In genomic region chr4:76987153-76987562, GRCh38 we compare ENCODE assay signal across 12 cellular contexts. TPM values are rescaled to one million over a fixed set of nuclear protein-coding genes. Genes with fewer than 3 reads are reported as not detected.
DNase-seq lines count a peak whose midpoint lies in the region; ATAC-seq, FAIRE-seq and TF ChIP-seq lines count a peak whose summit lies in the region.
"Had no signal": no experiment of that assay in that cellular context is flagged by ENCODE, and none has a peak within 500 bp of the region (broad histone marks: within the 10 kb centered on the region; RNA-seq: fewer than 3 reads in every experiment).

No MANE protein-coding gene starts in this region.

- H3K9ac ChIP-seq in mammary epithelial cell (ENCODE audit: insufficient read depth, low read length), result no peak overlapping the region

- peak overlapping the region; percentile 2 to 41 for H3K27ac ChIP-seq in breast epithelium
- no peak overlapping the region for H3K27ac ChIP-seq in mammary epithelial cell (ENCODE audit: insufficient read depth, low read depth, low read length)
- H3K27ac ChIP-seq in upper lobe of left lung, result peak overlapping the region in 3 of 4 donors; percentile 9 to 61 (median 42)
- H3K27ac ChIP-seq: A549 had no signal

- no peak overlapping the region for H3K4me3 ChIP-seq in breast epithelium
- no peak overlapping the region for H3K4me3 ChIP-seq in mammary epithelial cell (replicated peaks in 1 of 3; ENCODE audit: insufficient read depth in 1 of 3, low read depth in 2 of 3, low read length in 3 of 3)
- no peak overlapping the region for H3K4me3 ChIP-seq in upper lobe of left lung
- H3K4me3 ChIP-seq: A549 had no signal

- H3K27me3 ChIP-seq in breast epithelium (no peaks in the 10 kb centered on the region), mammary epithelial cell (ENCODE audit: insufficient read depth, low read length) (no peaks in the 10 kb centered on the region), upper lobe of left lung (no peaks in the 10 kb centered on the region)

- H3K4me3 Mint-ChIP-seq in brain (peak overlapping the region in 2 of 5 experiments; percentile 26 to 39), endothelial cell (ENCODE audit: unreplicated experiment) (no peak overlapping the region)
- H3K4me3 Mint-ChIP-seq: neural crest cell had no signal

- in situ Hi-C loops in mammary epithelial cell (cut with MboI; ENCODE audit: low sequenced_read_pairs in 2 of 2), result no loop called here

- CTCF ChIA-PET in mammary epithelial cell (lab: Charles Lee; ENCODE audit: low non-redundant PET), result no interaction called here

- H4K20me1 ChIP-seq in mammary epithelial cell (ENCODE audit: insufficient read depth, low read length), result no peaks in the 10 kb centered on the region

- H3K4me1 ChIP-seq in breast epithelium, result peaks cover 0 to 4% of the 10 kb centered on the region in 2 donors
- peaks cover 33% of the 10 kb centered on the region for H3K4me1 ChIP-seq in mammary epithelial cell (ENCODE audit: insufficient read depth, low read length)
- H3K4me1 ChIP-seq in upper lobe of left lung, result peaks cover 27 to 58% (median 37%) of the 10 kb centered on the region in 4 donors
- H3K4me1 ChIP-seq: A549 had no signal

- FAIRE-seq in RCC 7860 (lab: Jason Lieb, UNC), result no peak
- FAIRE-seq: A549 had no signal

- DNase-seq in breast epithelium (ENCODE audit: low spot score in 2 of 2) (no peak), mammary epithelial cell (no peak), iris pigment epithelial cell (ENCODE audit: low read depth) (peak; percentile 99), upper lobe of left lung (no peak), endothelial cell (ENCODE audit: low spot score) (no peak), NCI-H146 treated with DMSO at 0.1 percent for 48 hours (lab: John Stamatoyannopoulos, UW; ENCODE audit: unreplicated experiment) (no peak), RCC 7860 (ENCODE audit: low spot score) (no peak)
- DNase-seq: activated naive CD4-positive, alpha-beta T cell treated with Interleukin-2 at 50 U/mL for 16 hours had no signal

- H3K4me1 Mint-ChIP-seq in brain (peaks cover 69% of the 10 kb centered on the region), endothelial cell (ENCODE audit: unreplicated experiment) (peaks cover 57% of the 10 kb centered on the region)

- H3K36me3 Mint-ChIP-seq in brain (peaks cover 55% of the 10 kb centered on the region), endothelial cell (ENCODE audit: low read depth, unreplicated experiment) (peaks cover 19% of the 10 kb centered on the region)

- peaks cover 98% of the 10 kb centered on the region for H3K79me2 ChIP-seq in mammary epithelial cell (ENCODE audit: insufficient read depth, low read length)

- H3K36me3 ChIP-seq in breast epithelium (no peaks in the 10 kb centered on the region), mammary epithelial cell (ENCODE audit: insufficient read depth, low read length) (peaks cover 2% of the 10 kb centered on the region), upper lobe of left lung (no peaks in the 10 kb centered on the region)

- H3K9me3 ChIP-seq in breast epithelium, result no peaks in the 10 kb centered on the region
- H3K9me3 ChIP-seq in mammary epithelial cell (replicated peaks; ENCODE audit: insufficient read depth, low read length), result no peaks in the 10 kb centered on the region
- no peaks in the 10 kb centered on the region for H3K9me3 ChIP-seq in upper lobe of left lung
- H3K9me3 ChIP-seq: A549 had no signal

- 100% methylated on average over 4 of the region's 4 CpGs for WGBS in mammary epithelial cell (ENCODE audit: low coverage, missing lambda C conversion rate)
- whole genome bisulfite sequencing in upper lobe of left lung, 2 donors, result 71 to 76% methylated on average over 4 of the region's 4 CpGs

- no TSS peak for BruUV-seq in mammary epithelial cell (replicated peaks; lab: Mats Ljungman, UMichigan)

- H3K9me3 Mint-ChIP-seq in brain (peaks cover 4 to 16% (median 8%) of the 10 kb centered on the region in 5 experiments), endothelial cell (ENCODE audit: unreplicated experiment) (no peaks in the 10 kb centered on the region)
- H3K9me3 Mint-ChIP-seq: neural crest cell had no signal

- intact Hi-C loops in breast epithelium (cut with DNase I; ENCODE audit: low total_unique reads), result no loop called here
- intact Hi-C loops in mammary epithelial cell (cut with micrococcal nuclease), result no loop called here

- H2AFZ ChIP-seq in mammary epithelial cell (ENCODE audit: low read depth, low read length), result no peak overlapping the region

- peak in 1 of 2 donors; percentile 67 for ATAC-seq in upper lobe of left lung (ENCODE audit: low FRiP score in 2 of 2)
- ATAC-seq: A549, esophagus mucosa had no signal

- dilution Hi-C loops in mammary epithelial cell (cut with HindIII; ENCODE audit: low sequenced_read_pairs), result no loop called here

- H3K4me2 ChIP-seq in mammary epithelial cell (ENCODE audit: insufficient read depth, low read depth, low read length), result no peak overlapping the region
- H3K4me2 ChIP-seq: A549 had no signal

- TF ChIP-seq CTCF in breast epithelium (IDR thresholded peaks at IDR 0.05) (no peak), mammary epithelial cell (conservative IDR thresholded peaks at IDR 0.05 in 1 of 2, IDR thresholded peaks at IDR 0.05 in 1 of 2; ENCODE audit: extremely low read depth in 1 of 2, insufficient read depth in 1 of 2, low read depth in 1 of 2, low read length in 2 of 2) (no peak), brain (conservative IDR thresholded peaks at IDR 0.05) (no peak), upper lobe of left lung (IDR thresholded peaks at IDR 0.05) (no peak), endothelial cell (IDR thresholded peaks at IDR 0.05; ENCODE audit: unreplicated experiment) (no peak)

- TF ChIP-seq POLR2A in breast epithelium (IDR thresholded peaks at IDR 0.05) (no peak), upper lobe of left lung (IDR thresholded peaks at IDR 0.05) (no peak)

- TF ChIP-seq EP300 in upper lobe of left lung (IDR thresholded peaks at IDR 0.05), result no peak

- H3K27me3 Mint-ChIP-seq in brain, result no peaks in the 10 kb centered on the region
- peaks cover 4% of the 10 kb centered on the region for H3K27me3 Mint-ChIP-seq in endothelial cell (ENCODE audit: unreplicated experiment)

- peak overlapping the region; percentile 32 to 82 (median 52) for H3K27ac Mint-ChIP-seq in brain
- no peak overlapping the region for H3K27ac Mint-ChIP-seq in endothelial cell (ENCODE audit: unreplicated experiment)

RNA-seq across cellular contexts. Expression of gene SEPTIN11, which starts 37.6 kb away (rescaled TPM):
- total RNA-seq in breast epithelium (100 to 1,000 TPM in 2 of 3 donors, 10 to 100 TPM in 1; 78.6 to 362 (median 329) TPM), mammary epithelial cell (100 to 1,000 TPM; 156 to 188 TPM), upper lobe of left lung (100 to 1,000 TPM in 2 of 6 donors, 10 to 100 TPM in 4; 56.3 to 136 (median 94.0) TPM), endothelial cell (ENCODE audit: unreplicated experiment) (331 TPM)
- polyA plus RNA-seq in mammary epithelial cell (102 TPM), brain (ENCODE audit: insufficient read depth, low read depth, low replicate concordance) (35.8 TPM)
- polyA minus RNA-seq in mammary epithelial cell, result 154 TPM
